In genomic region chr14:64671591-64671990, GRCh38 we compare ENCODE assay signal across 8 cellular contexts. TPM values are rescaled to one million over a fixed set of nuclear protein-coding genes. Genes with fewer than 3 reads are reported as not detected.
DNase-seq lines count a peak whose midpoint lies in the region; ATAC-seq, FAIRE-seq and TF ChIP-seq lines count a peak whose summit lies in the region.

No MANE protein-coding gene starts in this region.

- ATAC-seq in body of pancreas: peak; percentile 84
- ATAC-seq in stimulated activated naive CD8-positive, alpha-beta T cell treated with anti-CD3 and anti-CD28 coated beads, Interleukin-15, amount 100 ng/mL, for 72 hours: peak; percentile 59
- ATAC-seq in GM18505 (IDR thresholded peaks at IDR 0.05; ENCODE audit: unreplicated experiment): no peak

- WGBS in body of pancreas, 2 donors: 1 to 8% methylated on average over 3 of the region's 3 CpGs

- TF ChIP-seq POLR2A in body of pancreas (IDR thresholded peaks at IDR 0.05) (no peak), GM18505 (IDR thresholded peaks at IDR 0.05; ENCODE audit: borderline replicate concordance, extremely low read depth, insufficient read depth, insufficient read length) (no peak)

- H3K9me3 Mint-ChIP-seq in stimulated activated naive CD8-positive, alpha-beta T cell treated with anti-CD3 and anti-CD28 coated beads, Interleukin-15, amount 100 ng/mL, for 72 hours: peaks cover 0 to 8% of the 10 kb centered on the region in 2 donors

- peak; percentile 78 for FAIRE-seq in GM19239 (lab: Jason Lieb, UNC)

- H3K4me3 ChIP-seq in BE2C (ENCODE audit: low read depth, low read length) (no peak overlapping the region), body of pancreas (no peak overlapping the region)

- no peak overlapping the region for H3K27ac Mint-ChIP-seq in stimulated activated naive CD8-positive, alpha-beta T cell treated with anti-CD3 and anti-CD28 coated beads, Interleukin-15, amount 100 ng/mL, for 72 hours

- H3K27ac ChIP-seq in body of pancreas: no peak overlapping the region

- peaks cover 15% of the 10 kb centered on the region for H3K4me1 Mint-ChIP-seq in stimulated activated naive CD8-positive, alpha-beta T cell treated with anti-CD3 and anti-CD28 coated beads, Interleukin-15, amount 100 ng/mL, for 72 hours

- TF ChIP-seq CTCF in BE2C (IDR thresholded peaks at IDR 0.05; ENCODE audit: low read depth, low read length) (peak; percentile 89), body of pancreas (IDR thresholded peaks at IDR 0.05) (peak; percentile 41 to 93 (median 79))

- no peaks in the 10 kb centered on the region for H3K9me3 ChIP-seq in BE2C
- H3K9me3 ChIP-seq in body of pancreas: no peaks in the 10 kb centered on the region

- H3K4me3 Mint-ChIP-seq in stimulated activated naive CD8-positive, alpha-beta T cell treated with anti-CD3 and anti-CD28 coated beads, Interleukin-15, amount 100 ng/mL, for 72 hours: no peak overlapping the region

- peaks cover 8% of the 10 kb centered on the region for H3K27me3 Mint-ChIP-seq in stimulated activated naive CD8-positive, alpha-beta T cell treated with anti-CD3 and anti-CD28 coated beads, Interleukin-15, amount 100 ng/mL, for 72 hours

- no peaks in the 10 kb centered on the region for H3K27me3 ChIP-seq in BE2C
- no peaks in the 10 kb centered on the region for H3K27me3 ChIP-seq in body of pancreas

- intact Hi-C loops in body of pancreas (cut with DNase I): loop anchor here (5.0 kb wide), 1 partner anchor 96 kb away; no protein-coding TSS in a partner anchor

- no peak for DNase-seq in BE2C
- no peak for DNase-seq in GM19239 (ENCODE audit: insufficient read length, low spot score)
- DNase-seq in NCI-H526 treated with DMSO at 0.1 percent for 48 hours (lab: John Stamatoyannopoulos, UW): peak; percentile 14
- peak in 1 of 4 donors; percentile 52 for DNase-seq in body of pancreas
- peak; percentile 60 for DNase-seq in iPS-NIHi11 (ENCODE audit: low spot score)
- DNase-seq in stimulated activated naive CD8-positive, alpha-beta T cell treated with anti-CD3 and anti-CD28 coated beads, Interleukin-15, amount 100 ng/mL, for 72 hours: peak in 1 of 2 donors; percentile 7
- DNase-seq in UCSD-AML1 (lab: John Stamatoyannopoulos, UW; ENCODE audit: unreplicated experiment): no peak

- H3K4me1 ChIP-seq in BE2C (no peaks in the 10 kb centered on the region; the same call in 1 of the 2 replicates), body of pancreas (no peaks in the 10 kb centered on the region)

- H3K36me3 ChIP-seq in BE2C (no peaks in the 10 kb centered on the region), body of pancreas (replicated peaks in 1 of 2; ENCODE audit: insufficient read depth in 1 of 2, low read depth in 2 of 2) (no peaks in the 10 kb centered on the region)

RNA-seq across cellular contexts. Expression of gene PLEKHG3, which starts 32.6 kb away (rescaled TPM):
- 54.2 TPM for polyA plus RNA-seq in BE2C (2012; ENCODE audit: insufficient read depth, insufficient read length, low read depth)
- total RNA-seq in body of pancreas: 10 to 100 TPM; 34.5 to 40.2 TPM

Comparison
In these comparisons a context has a peak if more than half of its experiments do, and no peak if none do; other contexts are left out.
1. DNase-seq: peak in NCI-H526 treated with DMSO at 0.1 percent for 48 hours (single experiment) and iPS-NIHi11 (single experiment); none in BE2C (single experiment), GM19239 (single experiment) and UCSD-AML1 (single experiment).